In the genomic region with DNA sequence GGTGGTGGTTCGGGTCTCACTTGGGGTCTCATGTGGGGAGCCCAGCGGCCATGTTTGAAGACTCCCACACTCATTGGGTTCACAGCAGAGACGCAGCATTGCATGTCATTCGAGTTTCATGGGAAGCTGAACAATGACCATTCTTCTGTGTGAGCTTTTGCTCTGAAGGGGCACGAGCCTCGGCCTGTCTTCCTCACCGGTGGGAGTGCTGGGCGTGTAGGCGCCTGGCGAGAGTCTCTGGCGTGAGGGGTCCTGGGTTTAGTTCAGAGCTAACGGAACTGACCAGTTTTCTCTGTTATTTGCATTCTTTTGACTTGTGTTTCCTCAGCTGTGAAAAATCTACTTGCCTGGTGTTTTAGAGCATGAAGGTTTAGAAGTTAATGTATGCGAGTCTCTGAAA, we compare ENCODE assay signal across 14 cellular contexts.
DNase-seq lines count a peak whose midpoint lies in the region; ATAC-seq, FAIRE-seq and TF ChIP-seq lines count a peak whose summit lies in the region.
"Had no signal": no experiment of that assay in that cellular context is flagged by ENCODE, and none has a peak within 500 bp of the region (broad histone marks: within the 10 kb centered on the region; RNA-seq: fewer than 3 reads in every experiment).

No MANE protein-coding gene starts in this region.

- H3K27me3 Mint-ChIP-seq in HFFc6 (ENCODE audit: insufficient read depth) (peaks cover 5% of the 10 kb centered on the region; the same call in 1 of the 2 replicates), WTC11 (ENCODE audit: low read depth) (no peaks in the 10 kb centered on the region)

- H3K27ac Mint-ChIP-seq in HFFc6 (0 out of 2 replicates have a peak overlapping the region, but pooled peaks have one; percentile 14), WTC11 (peak overlapping the region; percentile 62)

- POLR2A ChIA-PET in WTC11 (lab: Charles Lee): no interaction called here

- intact Hi-C loops in posterior vena cava (cut with DNase I): loop anchor here in 1 of 2 donors (10.0 kb wide), 1 partner anchor 118 kb away; no protein-coding TSS in a partner anchor

- ATAC-seq in WTC11 (no peak), GM21786 (IDR thresholded peaks at IDR 0.05; ENCODE audit: unreplicated experiment) (no peak), GM21737 (IDR thresholded peaks at IDR 0.05; ENCODE audit: unreplicated experiment) (no peak)

- H3K9me3 Mint-ChIP-seq in HFFc6: no peaks in the 10 kb centered on the region
- no peaks in the 10 kb centered on the region for H3K9me3 Mint-ChIP-seq in WTC11
- H3K9me3 Mint-ChIP-seq: IgD-negative memory B cell had no signal

- H3K4me3 Mint-ChIP-seq in HFFc6 (no peak overlapping the region), WTC11 (no peak overlapping the region)

- H3K36me3 Mint-ChIP-seq in HFFc6 (ENCODE audit: low read depth) (peaks cover 13% of the 10 kb centered on the region), WTC11 (peaks cover 8% of the 10 kb centered on the region)
- H3K36me3 Mint-ChIP-seq: IgD-negative memory B cell had no signal

- H3K4me1 Mint-ChIP-seq in HFFc6 (ENCODE audit: low read depth) (peaks cover 16% of the 10 kb centered on the region), WTC11 (peaks cover 28% of the 10 kb centered on the region)

- FAIRE-seq in urothelium cell line (lab: Jason Lieb, UNC): no peak
- FAIRE-seq: D721Med, RCC 7860 had no signal

- TF ChIP-seq CTCF in HFFc6 (IDR thresholded peaks at IDR 0.05) (no peak), WTC11 (IDR thresholded peaks at IDR 0.05) (no peak)

- DNase-seq in HFFc6 (no peak), WTC11 (ENCODE audit: low spot score) (no peak), left kidney (ENCODE audit: low read depth, low spot score) (peak; percentile 24), posterior vena cava (ENCODE audit: low spot score) (peak; percentile 52), urothelium cell line (ENCODE audit: low spot score) (no peak), NCI-H524 (lab: John Stamatoyannopoulos, UW) (no peak)
- DNase-seq: GOT3, NCI-H2171, NCI-H345 had no signal

- CTCF ChIA-PET in WTC11 (lab: Charles Lee): interaction anchor here (1.0 to 3.3 kb wide), 21 partner anchors 10 to 157 kb away, joined by 3 to 31 read pairs (median 6); no protein-coding TSS in a partner anchor

TF ChIP-seq in WTC11, 78 proteins besides CTCF, POLR2A, EP300 and RAD21:
- no peak for TF ChIP-seq CREM (CRISPR knock-in tag; IDR thresholded peaks at IDR 0.05)
- TF ChIP-seq KAT7 (CRISPR knock-in tag; IDR thresholded peaks at IDR 0.05; ENCODE audit: borderline replicate concordance): no peak
- no peak for TF ChIP-seq PRRX2 (CRISPR knock-in tag; IDR thresholded peaks at IDR 0.05)
- no peak for TF ChIP-seq HMGA2 (CRISPR knock-in tag; IDR thresholded peaks at IDR 0.05)
- no peak for TF ChIP-seq SMAD3 (CRISPR knock-in tag; IDR thresholded peaks at IDR 0.05; ENCODE audit: borderline replicate concordance)
- no peak for TF ChIP-seq MXD4 (CRISPR knock-in tag; IDR thresholded peaks at IDR 0.05; ENCODE audit: borderline replicate concordance)
- TF ChIP-seq RORB (CRISPR knock-in tag; IDR thresholded peaks at IDR 0.05): no peak
- TF ChIP-seq, protein P1, sequence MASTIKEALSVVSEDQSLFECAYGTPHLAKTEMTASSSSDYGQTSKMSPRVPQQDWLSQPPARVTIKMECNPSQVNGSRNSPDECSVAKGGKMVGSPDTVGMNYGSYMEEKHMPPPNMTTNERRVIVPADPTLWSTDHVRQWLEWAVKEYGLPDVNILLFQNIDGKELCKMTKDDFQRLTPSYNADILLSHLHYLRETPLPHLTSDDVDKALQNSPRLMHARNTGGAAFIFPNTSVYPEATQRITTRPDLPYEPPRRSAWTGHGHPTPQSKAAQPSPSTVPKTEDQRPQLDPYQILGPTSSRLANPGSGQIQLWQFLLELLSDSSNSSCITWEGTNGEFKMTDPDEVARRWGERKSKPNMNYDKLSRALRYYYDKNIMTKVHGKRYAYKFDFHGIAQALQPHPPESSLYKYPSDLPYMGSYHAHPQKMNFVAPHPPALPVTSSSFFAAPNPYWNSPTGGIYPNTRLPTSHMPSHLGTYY (CRISPR knock-in tag; IDR thresholded peaks at IDR 0.05): no peak
- no peak for TF ChIP-seq ZNF138 (CRISPR knock-in tag; conservative IDR thresholded peaks at IDR 0.05)

Comparison
In these comparisons a context has a peak if more than half of its experiments do, and no peak if none do; other contexts are left out.
1. DNase-seq: peak in left kidney (single experiment) and posterior vena cava (single experiment); none in HFFc6 (single experiment), WTC11 (single experiment), urothelium cell line (single experiment) and NCI-H524 (0 of 2).